ENCODE assay signal across 8 cellular contexts in genomic region chr5:56763711-56764466, GRCh38.
A peak's percentile ranks its signal among the peaks of the same experiment; 100 is the strongest.
DNase-seq lines count a peak whose midpoint lies in the region; ATAC-seq and TF ChIP-seq lines count a peak whose summit lies in the region.

No MANE protein-coding gene starts in this region.

- TF ChIP-seq CTCF in choroid plexus epithelial cell (conservative IDR thresholded peaks at IDR 0.05; ENCODE audit: low read depth, low read length), result no peak

- no peak overlapping the region for H3K4me3 ChIP-seq in choroid plexus epithelial cell (ENCODE audit: low read depth, low read length)

- peak; percentile 56 for DNase-seq in EL
- DNase-seq in NOMO-1 treated with DMSO at 0.1 percent for 48 hours (lab: John Stamatoyannopoulos, UW; ENCODE audit: unreplicated experiment), result peak; percentile 72
- peak; percentile 82 for DNase-seq in choroid plexus epithelial cell (ENCODE audit: low read depth)
- DNase-seq in non-pigmented ciliary epithelial cell (ENCODE audit: low read depth), result peak; percentile 50
- DNase-seq in ecto neural progenitor cell (ENCODE audit: low spot score), result no peak
- no peak for DNase-seq in stimulated activated CD4-positive, alpha-beta T cell treated with anti-CD3 and anti-CD28 coated beads, Interleukin-2, amount 100 ng/mL, for 48 hours
- no peak for DNase-seq in DMS153 treated with DMSO at 0.1 percent for 48 hours (lab: John Stamatoyannopoulos, UW; ENCODE audit: unreplicated experiment)

- ATAC-seq in GM19395 (IDR thresholded peaks at IDR 0.05; ENCODE audit: unreplicated experiment), result no peak

Comparison
In these comparisons a context has a peak if more than half of its experiments do, and no peak if none do; other contexts are left out.
1. DNase-seq: peak in EL (single experiment), NOMO-1 treated with DMSO at 0.1 percent for 48 hours (single experiment), choroid plexus epithelial cell (single experiment) and non-pigmented ciliary epithelial cell (single experiment); none in ecto neural progenitor cell (single experiment), stimulated activated CD4-positive, alpha-beta T cell treated with anti-CD3 and anti-CD28 coated beads, Interleukin-2, amount 100 ng/mL, for 48 hours (0 of 2) and DMS153 treated with DMSO at 0.1 percent for 48 hours (single experiment).